1 cellular context compared by ENCODE assay signal in genomic region chr11:46363455-46363920, GRCh38.
TF ChIP-seq lines count a peak whose summit lies in the region.

No MANE protein-coding gene starts in this region.

TF ChIP-seq in SK-N-SH, 30 proteins besides CTCF, POLR2A, EP300 and RAD21 (continued from another document):
- TF ChIP-seq FOSL2 (IDR thresholded peaks at IDR 0.05; ENCODE audit: borderline replicate concordance, low read depth) = peak; percentile 34; the same call in 1 of the 2 replicates
- TF ChIP-seq GABPA (IDR thresholded peaks at IDR 0.05; ENCODE audit: low read depth) = no peak
- TF ChIP-seq FOXJ3 (CRISPR knock-in tag; IDR thresholded peaks at IDR 0.05) = no peak
- no peak for TF ChIP-seq TEAD4 (IDR thresholded peaks at IDR 0.05; ENCODE audit: borderline replicate concordance, insufficient read depth)
- no peak for TF ChIP-seq RCOR1 (IDR thresholded peaks at IDR 0.05; ENCODE audit: low read length)
- TF ChIP-seq FOXM1 (IDR thresholded peaks at IDR 0.05; ENCODE audit: low read depth) = no peak
- TF ChIP-seq EZH2phosphoT487 (IDR thresholded peaks at IDR 0.05; ENCODE audit: borderline replicate concordance, low read depth) = no peak
- no peak for TF ChIP-seq JUND (IDR thresholded peaks at IDR 0.05)
- no peak for TF ChIP-seq TAF1 (IDR thresholded peaks at IDR 0.05; ENCODE audit: borderline replicate concordance, low read depth, low read length)
- TF ChIP-seq ZBTB33 (IDR thresholded peaks at IDR 0.05; ENCODE audit: borderline replicate concordance, low read depth) = no peak
- no peak for TF ChIP-seq NRF1 (IDR thresholded peaks at IDR 0.05; ENCODE audit: low read depth, low read length)
